ENCODE assay signal across 15 cellular contexts in genomic region chr5:148909001-148909400, GRCh38.
DNase-seq lines count a peak whose midpoint lies in the region; ATAC-seq and TF ChIP-seq lines count a peak whose summit lies in the region.
"Had no signal": no experiment of that assay in that cellular context is flagged by ENCODE, and none has a peak within 500 bp of the region (broad histone marks: within the 10 kb centered on the region; RNA-seq: fewer than 3 reads in every experiment).

No MANE protein-coding gene starts in this region.

- intact Hi-C loops in PC-9 (cut with micrococcal nuclease; ENCODE audit: unreplicated experiment) (no loop called here), left colon (cut with DNase I, micrococcal nuclease) (no loop called here)

- CTCF ChIA-PET in PC-9 (lab: Charles Lee): no interaction called here

- BruUV-seq in PC-9 (replicated peaks; lab: Mats Ljungman, UMichigan): no TSS peak

- H3K9me3 ChIP-seq in BLaER1 (no peaks in the 10 kb centered on the region), PC-9 (ENCODE audit: insufficient read depth, low read depth) (no peaks in the 10 kb centered on the region)
- H3K9me3 ChIP-seq: adrenal gland, psoas muscle, SK-N-SH had no signal

- no peaks in the 10 kb centered on the region for H3K36me3 ChIP-seq in BLaER1
- no peaks in the 10 kb centered on the region for H3K36me3 ChIP-seq in PC-9 (ENCODE audit: low read depth)
- H3K36me3 ChIP-seq: adrenal gland had no signal

- no peaks in the 10 kb centered on the region for H3K79me2 ChIP-seq in PC-9 (ENCODE audit: low read depth)

- H3F3A ChIP-seq in PC-9 (ENCODE audit: insufficient read depth, low read depth): peaks cover 51% of the 10 kb centered on the region

- TF ChIP-seq CTCF in PC-9 (conservative IDR thresholded peaks at IDR 0.05): no peak

- 0 out of 2 replicates have a peak overlapping the region, but pooled peaks have one; percentile 38 for H3K9ac ChIP-seq in BLaER1
- H3K9ac ChIP-seq: SK-N-SH had no signal

- H3K27me3 ChIP-seq in BLaER1: no peaks in the 10 kb centered on the region
- no peaks in the 10 kb centered on the region for H3K27me3 ChIP-seq in PC-9 (ENCODE audit: insufficient read depth, low read depth)
- H3K27me3 ChIP-seq: adrenal gland had no signal

- no peak overlapping the region for H2AFZ ChIP-seq in PC-9

- ATAC-seq in left colon: no peak
- no peak for ATAC-seq in esophagus mucosa
- no peak for ATAC-seq in HG03354 (IDR thresholded peaks at IDR 0.05; ENCODE audit: poor library complexity, severe bottlenecking, unreplicated experiment)
- no peak for ATAC-seq in GM18519 (IDR thresholded peaks at IDR 0.05; ENCODE audit: low FRiP score, unreplicated experiment)
- ATAC-seq: K562; naive thymus-derived CD8-positive, alpha-beta T cell; psoas muscle had no signal

- H3K4me2 ChIP-seq in BLaER1 (peak overlapping the region; percentile 64), PC-9 (peak overlapping the region; percentile 65)
- H3K4me2 ChIP-seq: SK-N-SH had no signal

- H3K4me3 ChIP-seq in BLaER1 (no peak overlapping the region), PC-9 (no peak overlapping the region)
- H3K4me3 ChIP-seq: adrenal gland, K562, psoas muscle had no signal

- no peak for DNase-seq in PC-9
- peak; percentile 96 for DNase-seq in dermis microvascular lymphatic vessel endothelial cell (ENCODE audit: low read depth in 2 of 2)
- peak; percentile 12 for DNase-seq in left kidney (ENCODE audit: low read depth, low spot score)
- DNase-seq in left colon: no peak
- DNase-seq: activated CD4-positive, alpha-beta T cell treated with anti-CD3 and anti-CD28 coated beads, Interleukin-2, amount 50 U/mL, for 48 hours; activated T-cell treated with anti-CD3 and anti-CD28 coated beads, Interleukin-2, amount 50 U/mL, for 48 hours; adrenal gland; naive thymus-derived CD8-positive, alpha-beta T cell; psoas muscle; SK-N-SH had no signal

- POLR2A ChIA-PET in PC-9 (lab: Charles Lee; ENCODE audit: unreplicated experiment): no interaction called here

- no peaks in the 10 kb centered on the region for H3K9me2 ChIP-seq in PC-9 (ENCODE audit: insufficient read depth)
- H3K9me2 ChIP-seq: SK-N-SH had no signal

- H4K20me1 ChIP-seq in BLaER1 (no peaks in the 10 kb centered on the region), PC-9 (ENCODE audit: insufficient read depth) (no peaks in the 10 kb centered on the region)

- peaks cover 30% of the 10 kb centered on the region for H3K4me1 ChIP-seq in BLaER1
- H3K4me1 ChIP-seq in PC-9 (replicated peaks; ENCODE audit: insufficient read depth): peaks cover 61% of the 10 kb centered on the region
- H3K4me1 ChIP-seq: adrenal gland had no signal

- H3K27ac ChIP-seq in BLaER1 (no peak overlapping the region), PC-9 (peak overlapping the region; percentile 98)
- H3K27ac ChIP-seq: adrenal gland, psoas muscle had no signal

Comparison
In these comparisons a context has a peak if more than half of its experiments do, and no peak if none do; other contexts are left out.
1. DNase-seq: peak in dermis microvascular lymphatic vessel endothelial cell (2 of 2) and left kidney (single experiment); none in PC-9 (0 of 2) and left colon (0 of 2).